Comparison of ENCODE assay signal across 8 cellular contexts in genomic region chr5:177390363-177391300, GRCh38. TPM values are rescaled to one million over a fixed set of nuclear protein-coding genes. Genes with fewer than 3 reads are reported as not detected.
DNase-seq lines count a peak whose midpoint lies in the region; ATAC-seq and TF ChIP-seq lines count a peak whose summit lies in the region.

No MANE protein-coding gene starts in this region.

- no peaks in the 10 kb centered on the region for H3K4me1 ChIP-seq in GM23338 (ENCODE audit: insufficient read depth)

- no peaks in the 10 kb centered on the region; the same call in 2 of the 3 replicates for H3K36me3 Mint-ChIP-seq in GM23338 (ENCODE audit: low read depth)
- no peaks in the 10 kb centered on the region for H3K36me3 Mint-ChIP-seq in activated naive CD4-positive, alpha-beta T cell treated with anti-CD3 and anti-CD28 coated beads for 36 hours (ENCODE audit: low read depth)
- no peaks in the 10 kb centered on the region for H3K36me3 Mint-ChIP-seq in glutamatergic neuron (ENCODE audit: unreplicated experiment)

- H3K4me2 ChIP-seq in GM23338 = no peak overlapping the region

- no peaks in the 10 kb centered on the region for H3K9me3 ChIP-seq in SK-N-MC (ENCODE audit: low read depth, low read length)

- H3K4me3 Mint-ChIP-seq in GM23338 (no peak overlapping the region), glutamatergic neuron (ENCODE audit: unreplicated experiment) (no peak overlapping the region)
- H3K4me3 Mint-ChIP-seq in activated naive CD4-positive, alpha-beta T cell treated with anti-CD3 and anti-CD28 coated beads for 36 hours = peak overlapping the region; percentile 10

- peak; percentile 93 to 98 for TF ChIP-seq CTCF in GM23338 (conservative IDR thresholded peaks at IDR 0.05; ENCODE audit: low read depth in 2 of 2)
- peak; percentile 95 for TF ChIP-seq CTCF in glutamatergic neuron (IDR thresholded peaks at IDR 0.05; ENCODE audit: partially characterized antibody, unreplicated experiment)

- H3K27me3 Mint-ChIP-seq in GM23338 (ENCODE audit: insufficient read depth, low read depth, poor library complexity) (peaks cover 31% of the 10 kb centered on the region), glutamatergic neuron (ENCODE audit: unreplicated experiment) (peaks cover 10% of the 10 kb centered on the region)
- H3K27me3 Mint-ChIP-seq in activated naive CD4-positive, alpha-beta T cell treated with anti-CD3 and anti-CD28 coated beads for 36 hours (ENCODE audit: low read depth) = no peaks in the 10 kb centered on the region

- H3K27ac ChIP-seq in GM23338 (ENCODE audit: low read depth) (no peak overlapping the region), SK-N-MC (no peak overlapping the region)

- peak overlapping the region; percentile 28 for H3K9ac ChIP-seq in SK-N-MC (ENCODE audit: insufficient read length)

- no peaks in the 10 kb centered on the region for H4K20me1 ChIP-seq in GM23338 (replicated peaks; ENCODE audit: insufficient read depth)

- DNase-seq in DMS 273 treated with DMSO at 0.1 percent for 48 hours (lab: John Stamatoyannopoulos, UW) (peak; percentile 42), GM23338 (ENCODE audit: low spot score) (peak; percentile 94), MV-4-11 (lab: John Stamatoyannopoulos, UW) (peak; percentile 78), SK-N-MC (ENCODE audit: low read depth, low spot score) (peak; percentile 42), glutamatergic neuron (peak; percentile 89), posterior vena cava (ENCODE audit: low spot score) (peak; percentile 91), ureter (ENCODE audit: low spot score) (peak; percentile 91)
- peak; percentile 95 for DNase-seq in activated naive CD4-positive, alpha-beta T cell treated with anti-CD3 and anti-CD28 coated beads for 36 hours

- H3K9me3 Mint-ChIP-seq in GM23338 = no peaks in the 10 kb centered on the region
- no peaks in the 10 kb centered on the region for H3K9me3 Mint-ChIP-seq in activated naive CD4-positive, alpha-beta T cell treated with anti-CD3 and anti-CD28 coated beads for 36 hours
- H3K9me3 Mint-ChIP-seq in glutamatergic neuron (ENCODE audit: unreplicated experiment) = peaks cover 5% of the 10 kb centered on the region

- H3K27me3 ChIP-seq in GM23338 (ENCODE audit: insufficient read depth) = peaks cover 18% of the 10 kb centered on the region; the same call in 1 of the 2 replicates

- CTCF ChIA-PET in activated naive CD4-positive, alpha-beta T cell treated with anti-CD3 and anti-CD28 coated beads for 36 hours (lab: Charles Lee) = interaction anchor here (0.6 to 6.8 kb wide), 45 partner anchors 8 to 670 kb away, joined by 3 to 138 read pairs (median 6); partner anchors contain the start of genes GRK6, PDLIM7, PFN3 and PRR7

- 0 out of 2 replicates have a peak, but pooled peaks cover 8% of the 10 kb centered on the region for H3F3A ChIP-seq in GM23338 (replicated peaks; ENCODE audit: low read depth)

- H3K36me3 ChIP-seq in GM23338 (ENCODE audit: insufficient read depth) (no peaks in the 10 kb centered on the region), SK-N-MC (ENCODE audit: insufficient read depth, low read length) (no peaks in the 10 kb centered on the region)

- peak; percentile 88 for ATAC-seq in GM23338

- H3K4me1 Mint-ChIP-seq in GM23338 (peaks cover 25% of the 10 kb centered on the region), glutamatergic neuron (ENCODE audit: low read depth, unreplicated experiment) (peaks cover 7% of the 10 kb centered on the region)
- peaks cover 34% of the 10 kb centered on the region for H3K4me1 Mint-ChIP-seq in activated naive CD4-positive, alpha-beta T cell treated with anti-CD3 and anti-CD28 coated beads for 36 hours (ENCODE audit: low read depth)

- intact Hi-C loops in activated naive CD4-positive, alpha-beta T cell treated with anti-CD3 and anti-CD28 coated beads for 36 hours (cut with micrococcal nuclease) = loop anchor here (1.0 to 2.0 kb wide), 7 partner anchors 12 to 111 kb away; partner anchors contain the start of gene PDLIM7
- intact Hi-C loops in posterior vena cava (cut with DNase I) = loop anchor here in 1 of 2 donors (5.0 kb wide), 1 partner anchor 107 kb away; the partner anchor contains the start of gene PDLIM7

- H2AFZ ChIP-seq in GM23338 = no peak overlapping the region; the same call in 1 of the 2 replicates

- H3K9me2 ChIP-seq in GM23338 (ENCODE audit: insufficient read depth) = no peaks in the 10 kb centered on the region

- no peaks in the 10 kb centered on the region for H3K79me2 ChIP-seq in GM23338 (replicated peaks; ENCODE audit: insufficient read depth)

- H3K4me3 ChIP-seq in GM23338 = no peak overlapping the region
- H3K4me3 ChIP-seq in SK-N-MC = no peak overlapping the region

- no peak overlapping the region for H3K27ac Mint-ChIP-seq in GM23338
- H3K27ac Mint-ChIP-seq in activated naive CD4-positive, alpha-beta T cell treated with anti-CD3 and anti-CD28 coated beads for 36 hours = peak overlapping the region; percentile 79
- peak overlapping the region; percentile 13 for H3K27ac Mint-ChIP-seq in glutamatergic neuron (ENCODE audit: unreplicated experiment)

TF ChIP-seq in GM23338, 12 proteins besides CTCF, POLR2A, EP300 and RAD21 (continues in another document):
- TF ChIP-seq STAT1 (IDR thresholded peaks at IDR 0.05; ENCODE audit: unreplicated experiment) (no peak), ETS1 (IDR thresholded peaks at IDR 0.05) (no peak), CREB1 (CRISPR knock-in tag; IDR thresholded peaks at IDR 0.05; ENCODE audit: low read depth) (no peak), NANOG (IDR thresholded peaks at IDR 0.05; ENCODE audit: borderline replicate concordance) (no peak), EZH2 (IDR thresholded peaks at IDR 0.05; ENCODE audit: low read depth, unreplicated experiment) (no peak), EZH2phosphoT487 (IDR thresholded peaks at IDR 0.05; ENCODE audit: unreplicated experiment) (no peak), ZNF331 (CRISPR knock-in tag; IDR thresholded peaks at IDR 0.05; ENCODE audit: low read depth) (no peak), POLR2AphosphoS5 (IDR thresholded peaks at IDR 0.05; ENCODE audit: low read depth) (no peak)

RNA-seq across cellular contexts. Expression of gene SLC34A1, which starts 6.4 kb away (rescaled TPM):
- total RNA-seq in GM23338 (2014; rRNA removed; shearing (Covaris generic)) = 0.31 TPM in 1 of 2 replicates, not detected in the other
- polyA plus RNA-seq in GM23338 (2016; fragmentation: Nextera tagmentation; extraction: Ambion mirVana) = not detected in 2 replicates
- total RNA-seq in activated naive CD4-positive, alpha-beta T cell treated with anti-CD3 and anti-CD28 coated beads for 36 hours = not detected
- total RNA-seq in glutamatergic neuron (ENCODE audit: unreplicated experiment) (not detected), posterior vena cava (not detected), ureter (not detected)

RNA-seq across cellular contexts. Expression of gene PFN3, which starts 9.8 kb away (rescaled TPM):
- total RNA-seq in GM23338 (2014; rRNA removed; shearing (Covaris generic)) = 1.9 TPM in 1 of 2 replicates, not detected in the other
- 2.0 and 3.1 TPM in 2 replicates for polyA plus RNA-seq in GM23338 (2016; fragmentation: Nextera tagmentation; extraction: Ambion mirVana)
- not detected for total RNA-seq in activated naive CD4-positive, alpha-beta T cell treated with anti-CD3 and anti-CD28 coated beads for 36 hours
- total RNA-seq in glutamatergic neuron (ENCODE audit: unreplicated experiment) (not detected), posterior vena cava (not detected), ureter (not detected)

RNA-seq across cellular contexts. Expression of gene F12, which starts 18.7 kb away (rescaled TPM):
- total RNA-seq in GM23338 (2014; rRNA removed; shearing (Covaris generic)) = 2.6 and 2.9 TPM in 2 replicates
- 8.0 and 8.1 TPM in 2 replicates for polyA plus RNA-seq in GM23338 (2016; fragmentation: Nextera tagmentation; extraction: Ambion mirVana)
- 1 to 10 TPM; 3.2 to 5.4 TPM for total RNA-seq in activated naive CD4-positive, alpha-beta T cell treated with anti-CD3 and anti-CD28 coated beads for 36 hours
- total RNA-seq in glutamatergic neuron (ENCODE audit: unreplicated experiment) (5.4 TPM), posterior vena cava (under 1 TPM; 0.38 to 0.93 TPM), ureter (1.3 TPM)

RNA-seq across cellular contexts. Expression of gene RGS14, which starts 32.9 kb away (rescaled TPM):
- total RNA-seq in GM23338 (2014; rRNA removed; shearing (Covaris generic)) = 37.9 and 39.3 TPM in 2 replicates
- 23.5 and 24.8 TPM in 2 replicates for polyA plus RNA-seq in GM23338 (2016; fragmentation: Nextera tagmentation; extraction: Ambion mirVana)
- total RNA-seq in activated naive CD4-positive, alpha-beta T cell treated with anti-CD3 and anti-CD28 coated beads for 36 hours = 10 to 100 TPM; 34.6 to 39.2 TPM
- total RNA-seq in glutamatergic neuron (ENCODE audit: unreplicated experiment) = 15.9 TPM
- 10 to 100 TPM; 11.3 to 13.4 TPM for total RNA-seq in posterior vena cava
- 17.3 TPM for total RNA-seq in ureter

RNA-seq across cellular contexts. Expression of gene GRK6, which starts 35.8 kb away (rescaled TPM):
- 37.2 and 56.8 TPM in 2 replicates for total RNA-seq in GM23338 (2014; rRNA removed; shearing (Covaris generic))
- 13.0 and 18.7 TPM in 2 replicates for polyA plus RNA-seq in GM23338 (2016; fragmentation: Nextera tagmentation; extraction: Ambion mirVana)
- total RNA-seq in activated naive CD4-positive, alpha-beta T cell treated with anti-CD3 and anti-CD28 coated beads for 36 hours = 100 to 1,000 TPM; 117 to 133 TPM
- total RNA-seq in glutamatergic neuron (ENCODE audit: unreplicated experiment) = 43.9 TPM
- total RNA-seq in posterior vena cava = 10 to 100 TPM; 22.9 to 28.2 TPM
- 30.8 TPM for total RNA-seq in ureter

Comparison
In these comparisons a context has a peak if more than half of its experiments do, and no peak if none do; other contexts are left out.
1. DNase-seq: peak in every context shown above with its lines; median percentile 95 in activated naive CD4-positive, alpha-beta T cell treated with anti-CD3 and anti-CD28 coated beads for 36 hours; 94 in GM23338; 91 in posterior vena cava; 91 in ureter; 89 in glutamatergic neuron; 78 in MV-4-11; 42 in DMS 273 treated with DMSO at 0.1 percent for 48 hours; 42 in SK-N-MC.